Comparison of ENCODE assay signal across 20 cellular contexts in the genomic region with DNA sequence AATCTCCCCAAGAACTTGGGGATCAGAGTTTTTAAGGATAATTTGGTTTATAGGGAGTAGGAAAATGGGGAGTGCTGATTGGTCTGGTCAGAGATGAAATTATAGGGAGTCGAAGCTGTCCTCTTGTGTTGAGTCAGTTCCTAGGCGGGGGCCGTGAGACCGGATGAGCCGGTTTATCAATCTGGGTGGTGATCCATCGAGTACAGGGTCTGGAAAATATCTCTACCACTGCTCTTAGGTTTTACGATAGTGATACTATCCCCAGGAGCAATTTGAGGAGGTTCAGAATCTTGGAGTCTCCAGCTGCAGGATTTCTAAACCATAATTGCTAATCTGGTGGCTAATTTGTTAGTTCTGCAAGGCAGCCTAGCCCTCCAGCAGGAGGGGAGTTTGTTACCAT.
DNase-seq lines count a peak whose midpoint lies in the region; ATAC-seq and TF ChIP-seq lines count a peak whose summit lies in the region.
"Had no signal": no experiment of that assay in that cellular context is flagged by ENCODE, and none has a peak within 500 bp of the region (broad histone marks: within the 10 kb centered on the region; RNA-seq: fewer than 3 reads in every experiment).

No MANE protein-coding gene starts in this region.

- H3K79me1 ChIP-seq in mesenchymal stem cell (replicated peaks; ENCODE audit: low read length, poor library complexity, severe bottlenecking) (no peaks in the 10 kb centered on the region), trophoblast cell (ENCODE audit: low read length) (peaks cover 4% of the 10 kb centered on the region)

- H2AFZ ChIP-seq in mesenchymal stem cell (ENCODE audit: low read depth, low read length), result no peak overlapping the region
- no peak overlapping the region for H2AFZ ChIP-seq in trophoblast cell (ENCODE audit: insufficient read depth, low read length, poor library complexity)

- peak; percentile 24 for DNase-seq in ELF-1 (ENCODE audit: low read depth, low spot score)
- DNase-seq in fibroblast of villous mesenchyme (ENCODE audit: low read depth), result peak; percentile 85
- DNase-seq in mesenchymal stem cell, result peak; percentile 30
- no peak for DNase-seq in trophoblast cell
- no peak for DNase-seq in GM13977 (ENCODE audit: low spot score)
- no peak for DNase-seq in lower leg skin (ENCODE audit: low spot score in 2 of 2)
- DNase-seq: AML-193; Caco-2; Calu3; CD4-positive, alpha-beta T cell; CD8-positive, alpha-beta T cell; DMS79 treated with DMSO at 0.1 percent for 48 hours; GDM1 had no signal

- H3K4ac ChIP-seq in mesenchymal stem cell (ENCODE audit: low read depth in 1 of 2, low read length in 2 of 2), result no peak overlapping the region
- H3K4ac ChIP-seq in trophoblast cell (ENCODE audit: low read depth, low read length), result no peak overlapping the region

- no peak overlapping the region for H2BK5ac ChIP-seq in mesenchymal stem cell (ENCODE audit: low read depth, low read length, poor library complexity, severe bottlenecking)
- H2BK5ac ChIP-seq in trophoblast cell (ENCODE audit: low read depth, low read length, poor library complexity), result peak overlapping the region; percentile 56

- H3K4me2 ChIP-seq in mesenchymal stem cell (ENCODE audit: low read length, poor library complexity, severe bottlenecking), result no peak overlapping the region
- no peak overlapping the region for H3K4me2 ChIP-seq in trophoblast cell (ENCODE audit: low read length)
- H3K4me2 ChIP-seq: A549; BLaER1 treated with 17β-estradiol and CSF1 and Interleukin-3, amounts not matched to agents 10 nM and 100 nM had no signal

- no peak for TF ChIP-seq CTCF in fibroblast of villous mesenchyme (IDR thresholded peaks at IDR 0.05; ENCODE audit: insufficient read depth, low read depth, low read length)
- TF ChIP-seq CTCF in GM13977 (IDR thresholded peaks at IDR 0.05; ENCODE audit: extremely low read depth, insufficient read depth, missing control alignments), result no peak
- TF ChIP-seq CTCF in lower leg skin (IDR thresholded peaks at IDR 0.05), result no peak

- no peak overlapping the region for H2AK5ac ChIP-seq in mesenchymal stem cell (ENCODE audit: low read length, severe bottlenecking)
- H2AK5ac ChIP-seq in trophoblast cell (ENCODE audit: low read length), result no peak overlapping the region

- H2BK12ac ChIP-seq in mesenchymal stem cell (ENCODE audit: low read length in 2 of 2) (no peak overlapping the region), trophoblast cell (ENCODE audit: low read length) (peak overlapping the region; percentile 49)

- intact Hi-C loops in lower leg skin (cut with DNase I; ENCODE audit: low total_unique reads), result no loop called here

- H3K4me1 ChIP-seq in mesenchymal stem cell (ENCODE audit: control insufficient read depth, insufficient read depth, low read depth, low read length) (no peaks in the 10 kb centered on the region), trophoblast cell (ENCODE audit: control insufficient read depth in 1 of 2, insufficient read depth in 2 of 2, low read length in 2 of 2) (no peaks in the 10 kb centered on the region)
- H3K4me1 ChIP-seq: A549; BLaER1 treated with 17β-estradiol and CSF1 and Interleukin-3, amounts not matched to agents 10 nM and 100 nM; Caco-2 had no signal

- 53% methylated on average over 7 of the region's 7 CpGs for WGBS in mesenchymal stem cell
- WGBS in trophoblast cell (ENCODE audit: extremely low coverage, insufficient coverage, insufficient read length), result no CpG with 5 or more reads among the region's 7 CpGs
- WGBS in lower leg skin, 2 donors, result 75 to 85% methylated on average over 7 of the region's 7 CpGs

- H3K36me3 ChIP-seq in mesenchymal stem cell (ENCODE audit: control insufficient read depth in 1 of 2, insufficient read depth in 2 of 2, low read depth in 1 of 2, low read length in 2 of 2), result no peaks in the 10 kb centered on the region
- no peaks in the 10 kb centered on the region for H3K36me3 ChIP-seq in trophoblast cell (ENCODE audit: control insufficient read depth in 1 of 2, insufficient read depth in 2 of 2, low read length in 2 of 2)
- H3K36me3 ChIP-seq: BLaER1 treated with 17β-estradiol and CSF1 and Interleukin-3, amounts not matched to agents 10 nM and 100 nM had no signal

- no peak overlapping the region for H3K14ac ChIP-seq in mesenchymal stem cell (ENCODE audit: low read length in 2 of 2)
- H3K14ac ChIP-seq in trophoblast cell (ENCODE audit: low read length), result no peak overlapping the region

- no peaks in the 10 kb centered on the region for H3K27me3 ChIP-seq in mesenchymal stem cell (ENCODE audit: control insufficient read depth in 1 of 2, insufficient read depth in 1 of 2, low read length in 2 of 2)
- H3K27me3 ChIP-seq in trophoblast cell (ENCODE audit: insufficient read depth, low read length), result no peaks in the 10 kb centered on the region
- H3K27me3 ChIP-seq: BLaER1 treated with 17β-estradiol and CSF1 and Interleukin-3, amounts not matched to agents 10 nM and 100 nM had no signal

- H3K27ac ChIP-seq in mesenchymal stem cell (ENCODE audit: low read length, poor library complexity, severe bottlenecking), result no peak overlapping the region
- peak overlapping the region; percentile 54 for H3K27ac ChIP-seq in trophoblast cell (ENCODE audit: low read depth, low read length)
- H3K27ac ChIP-seq: 22Rv1; A549; BLaER1 treated with 17β-estradiol and CSF1 and Interleukin-3, amounts not matched to agents 10 nM and 100 nM; C4-2B had no signal

- TF ChIP-seq POLR2A in lower leg skin (IDR thresholded peaks at IDR 0.05), result no peak

- no peak overlapping the region for H2BK120ac ChIP-seq in mesenchymal stem cell (ENCODE audit: low read depth, low read length)
- H2BK120ac ChIP-seq in trophoblast cell (ENCODE audit: insufficient read depth, low read length, poor library complexity), result peak overlapping the region; percentile 31

- H3K79me2 ChIP-seq in trophoblast cell (ENCODE audit: control insufficient read depth, insufficient read depth, low read length, poor library complexity), result no peaks in the 10 kb centered on the region

- no peak overlapping the region for H3K23ac ChIP-seq in mesenchymal stem cell (ENCODE audit: low read length in 2 of 2)
- H3K23ac ChIP-seq in trophoblast cell (ENCODE audit: low read length), result no peak overlapping the region

- H3K4me3 ChIP-seq in fibroblast of villous mesenchyme (ENCODE audit: low read depth, low read length) (no peak overlapping the region), mesenchymal stem cell (ENCODE audit: insufficient read depth in 1 of 2, low read depth in 1 of 2, low read length in 2 of 2) (no peak overlapping the region), trophoblast cell (ENCODE audit: low read depth, low read length) (no peak overlapping the region), lower leg skin (ENCODE audit: low read depth, poor library complexity, severe bottlenecking) (no peak overlapping the region)
- H3K4me3 ChIP-seq: A549; BLaER1 treated with 17β-estradiol and CSF1 and Interleukin-3, amounts not matched to agents 10 nM and 100 nM; GM12878 had no signal

- H2BK15ac ChIP-seq in mesenchymal stem cell (ENCODE audit: low read depth, poor library complexity, severe bottlenecking), result no peak overlapping the region

- H3K9me3 ChIP-seq in mesenchymal stem cell (ENCODE audit: control insufficient read depth, low read length), result no peaks in the 10 kb centered on the region
- H3K9me3 ChIP-seq in trophoblast cell (ENCODE audit: insufficient read depth, low read depth, low read length), result peaks cover 1% of the 10 kb centered on the region
- H3K9me3 ChIP-seq: A549; BLaER1 treated with 17β-estradiol and CSF1 and Interleukin-3, amounts not matched to agents 10 nM and 100 nM; Caco-2 had no signal

- H3K18ac ChIP-seq in mesenchymal stem cell (ENCODE audit: low read depth in 1 of 2, low read length in 2 of 2), result no peak overlapping the region
- H3K18ac ChIP-seq in trophoblast cell (ENCODE audit: low read length), result no peak overlapping the region

- H4K8ac ChIP-seq in mesenchymal stem cell (ENCODE audit: low read length) (no peak overlapping the region), trophoblast cell (ENCODE audit: low read depth, low read length) (no peak overlapping the region)

- H4K12ac ChIP-seq in trophoblast cell (ENCODE audit: low read depth, low read length), result no peak overlapping the region

- in situ Hi-C loops in GM13977 (cut with MboI; ENCODE audit: low pct_unique_long_range_greater_than_20kb, low sequenced_read_pairs, unreplicated experiment), result no loop called here

- ATAC-seq in HG03354 (IDR thresholded peaks at IDR 0.05; ENCODE audit: poor library complexity, severe bottlenecking, unreplicated experiment) (no peak), GM21515 (IDR thresholded peaks at IDR 0.05; ENCODE audit: unreplicated experiment) (no peak)
- ATAC-seq: A549; CD8-positive, alpha-beta T cell; GM12878 had no signal

- H4K91ac ChIP-seq in mesenchymal stem cell (ENCODE audit: low read length) (no peak overlapping the region), trophoblast cell (ENCODE audit: low read depth, low read length) (no peak overlapping the region)

- no peak overlapping the region for H3K9ac ChIP-seq in mesenchymal stem cell (ENCODE audit: low read length)
- no peak overlapping the region for H3K9ac ChIP-seq in trophoblast cell (ENCODE audit: low read length)
- H3K9ac ChIP-seq: BLaER1 treated with 17β-estradiol and CSF1 and Interleukin-3, amounts not matched to agents 10 nM and 100 nM had no signal

Comparison
In these comparisons a context has a peak if more than half of its experiments do, and no peak if none do; other contexts are left out.
1. DNase-seq: peak in ELF-1 (single experiment), fibroblast of villous mesenchyme (single experiment) and mesenchymal stem cell (single experiment); none in trophoblast cell (0 of 2), GM13977 (single experiment) and lower leg skin (0 of 2).